Comparison of ENCODE assay signal across 24 cellular contexts in genomic region chr11:95058622-95059021, GRCh38. TPM values are rescaled to one million over a fixed set of nuclear protein-coding genes. Genes with fewer than 3 reads are reported as not detected.
A peak's percentile ranks its signal among the peaks of the same experiment; 100 is the strongest.
DNase-seq lines count a peak whose midpoint lies in the region; ATAC-seq and TF ChIP-seq lines count a peak whose summit lies in the region.
"Had no signal": no experiment of that assay in that cellular context is flagged by ENCODE, and none has a peak within 500 bp of the region (broad histone marks: within the 10 kb centered on the region; RNA-seq: fewer than 3 reads in every experiment).

No MANE protein-coding gene starts in this region.

- peaks cover 57% of the 10 kb centered on the region for H3K27me3 Mint-ChIP-seq in activated CD4-positive, alpha-beta T cell treated with anti-CD3 and anti-CD28 coated beads, Interleukin-2, amount 10 ng/mL, durations not matched to agents 24 days and 14 days

- no peak for ATAC-seq in GM21528 (IDR thresholded peaks at IDR 0.05; ENCODE audit: low FRiP score, unreplicated experiment)
- no peak for ATAC-seq in HG03135 (IDR thresholded peaks at IDR 0.05; ENCODE audit: unreplicated experiment)
- ATAC-seq: HCT116, Right ventricle myocardium inferior had no signal

- intact Hi-C loops in activated CD4-positive, alpha-beta T cell treated with anti-CD3 and anti-CD28 coated beads, Interleukin-2, amount 10 ng/mL, durations not matched to agents 24 days and 14 days (cut with micrococcal nuclease), result no loop called here

- H3K4me3 ChIP-seq in SJCRH30, result no peak overlapping the region
- H3K4me3 ChIP-seq in fibroblast of villous mesenchyme (ENCODE audit: low read depth, low read length), result no peak overlapping the region

- no peaks in the 10 kb centered on the region for H3K27me3 ChIP-seq in SJCRH30

- H3K9me3 Mint-ChIP-seq in activated CD4-positive, alpha-beta T cell treated with anti-CD3 and anti-CD28 coated beads, Interleukin-2, amount 10 ng/mL, durations not matched to agents 24 days and 14 days, result no peaks in the 10 kb centered on the region
- H3K9me3 Mint-ChIP-seq: CD8-positive, alpha-beta memory T cell had no signal

- H3K27ac ChIP-seq in SJCRH30, result no peak overlapping the region
- H3K27ac ChIP-seq: C4-2B had no signal

- H3K36me3 ChIP-seq in SJCRH30, result no peaks in the 10 kb centered on the region

- no peak for TF ChIP-seq CTCF in fibroblast of villous mesenchyme (IDR thresholded peaks at IDR 0.05; ENCODE audit: insufficient read depth, low read depth, low read length)

- H3K36me3 Mint-ChIP-seq in activated CD4-positive, alpha-beta T cell treated with anti-CD3 and anti-CD28 coated beads, Interleukin-2, amount 10 ng/mL, durations not matched to agents 24 days and 14 days (ENCODE audit: low read depth), result no peaks in the 10 kb centered on the region
- H3K36me3 Mint-ChIP-seq: CD8-positive, alpha-beta memory T cell had no signal

- DNase-seq in activated CD4-positive, alpha-beta T cell treated with anti-CD3 and anti-CD28 coated beads, Interleukin-2, amount 10 ng/mL, durations not matched to agents 24 days and 14 days, result peak; percentile 14
- no peak for DNase-seq in activated CD4-positive, alpha-beta T cell treated with anti-CD3 and anti-CD28 coated beads for 1 hour
- peak; percentile 25 to 61 for DNase-seq in SJCRH30
- peak; percentile 38 for DNase-seq in fibroblast of villous mesenchyme (ENCODE audit: low read depth)
- DNase-seq in NCI-H82 (lab: John Stamatoyannopoulos, UW), result no peak
- DNase-seq: Calu3; CD8-positive, alpha-beta memory T cell; DMS153; KBM-7; NCI-H1092; NCI-H1436; NCI-H187 treated with DMSO at 0.1 percent for 48 hours; NCI-H2107; NCI-H2227 treated with DMSO at 0.1 percent for 48 hours; NCI-H510A; NCI-H748 treated with DMSO at 0.1 percent for 48 hours had no signal

- H3K4me1 Mint-ChIP-seq in activated CD4-positive, alpha-beta T cell treated with anti-CD3 and anti-CD28 coated beads, Interleukin-2, amount 10 ng/mL, durations not matched to agents 24 days and 14 days, result no peaks in the 10 kb centered on the region
- H3K4me1 Mint-ChIP-seq: CD8-positive, alpha-beta memory T cell had no signal

- H3K4me3 Mint-ChIP-seq in activated CD4-positive, alpha-beta T cell treated with anti-CD3 and anti-CD28 coated beads, Interleukin-2, amount 10 ng/mL, durations not matched to agents 24 days and 14 days, result no peak overlapping the region
- H3K4me3 Mint-ChIP-seq: CD8-positive, alpha-beta memory T cell had no signal

- no peaks in the 10 kb centered on the region for H3K9me3 ChIP-seq in SJCRH30 (replicated peaks)

- no peaks in the 10 kb centered on the region for H3K4me1 ChIP-seq in SJCRH30

- no peak overlapping the region for H3K27ac Mint-ChIP-seq in activated CD4-positive, alpha-beta T cell treated with anti-CD3 and anti-CD28 coated beads, Interleukin-2, amount 10 ng/mL, durations not matched to agents 24 days and 14 days
- H3K27ac Mint-ChIP-seq: CD8-positive, alpha-beta memory T cell had no signal

RNA-seq across cellular contexts. Expression of gene SRSF8, which starts 8.1 kb away (rescaled TPM):
- 45.9 and 46.0 TPM in 2 replicates for total RNA-seq in activated CD4-positive, alpha-beta T cell treated with anti-CD3 and anti-CD28 coated beads, Interleukin-2, amount 10 ng/mL, durations not matched to agents 24 days and 14 days
- total RNA-seq in SJCRH30 (2014; rRNA removed; shearing (Covaris generic)), result 6.4 and 10.9 TPM in 2 replicates
- total RNA-seq in fibroblast of villous mesenchyme, result 17.4 and 19.0 TPM in 2 replicates

RNA-seq across cellular contexts. Expression of gene KDM4F, which starts 9.4 kb away (rescaled TPM):
- total RNA-seq in activated CD4-positive, alpha-beta T cell treated with anti-CD3 and anti-CD28 coated beads, Interleukin-2, amount 10 ng/mL, durations not matched to agents 24 days and 14 days, result not detected in 2 replicates
- total RNA-seq in SJCRH30 (2014; rRNA removed; shearing (Covaris generic)), result not detected in 2 replicates
- total RNA-seq in fibroblast of villous mesenchyme, result not detected in 2 replicates
- total RNA-seq: A172; Calu3; CD8-positive, alpha-beta memory T cell; H1; Right ventricle myocardium inferior; SK-MEL-5 had no signal

RNA-seq across cellular contexts. Expression of gene ENDOD1, which starts 31.0 kb away (rescaled TPM):
- 34.1 and 34.3 TPM in 2 replicates for total RNA-seq in activated CD4-positive, alpha-beta T cell treated with anti-CD3 and anti-CD28 coated beads, Interleukin-2, amount 10 ng/mL, durations not matched to agents 24 days and 14 days
- total RNA-seq in SJCRH30 (2014; rRNA removed; shearing (Covaris generic)), result 9.3 and 10.3 TPM in 2 replicates
- total RNA-seq in fibroblast of villous mesenchyme, result 20.3 and 40.6 TPM in 2 replicates

RNA-seq across cellular contexts. Expression of gene KDM4E, which starts 33.6 kb away (rescaled TPM):
- total RNA-seq in activated CD4-positive, alpha-beta T cell treated with anti-CD3 and anti-CD28 coated beads, Interleukin-2, amount 10 ng/mL, durations not matched to agents 24 days and 14 days, result not detected in 2 replicates
- total RNA-seq in SJCRH30 (2014; rRNA removed; shearing (Covaris generic)), result not detected in 2 replicates
- not detected in 2 replicates for total RNA-seq in fibroblast of villous mesenchyme
- total RNA-seq: A172; Calu3; CD8-positive, alpha-beta memory T cell; H1; Right ventricle myocardium inferior; SK-MEL-5 had no signal

Comparison
In these comparisons a context has a peak if more than half of its experiments do, and no peak if none do; other contexts are left out.
1. DNase-seq: peak in activated CD4-positive, alpha-beta T cell treated with anti-CD3 and anti-CD28 coated beads, Interleukin-2, amount 10 ng/mL, durations not matched to agents 24 days and 14 days (single experiment), SJCRH30 (2 of 2) and fibroblast of villous mesenchyme (single experiment); none in activated CD4-positive, alpha-beta T cell treated with anti-CD3 and anti-CD28 coated beads for 1 hour (single experiment) and NCI-H82 (single experiment).